ENCODE assay signal across 16 cellular contexts in the genomic region with DNA sequence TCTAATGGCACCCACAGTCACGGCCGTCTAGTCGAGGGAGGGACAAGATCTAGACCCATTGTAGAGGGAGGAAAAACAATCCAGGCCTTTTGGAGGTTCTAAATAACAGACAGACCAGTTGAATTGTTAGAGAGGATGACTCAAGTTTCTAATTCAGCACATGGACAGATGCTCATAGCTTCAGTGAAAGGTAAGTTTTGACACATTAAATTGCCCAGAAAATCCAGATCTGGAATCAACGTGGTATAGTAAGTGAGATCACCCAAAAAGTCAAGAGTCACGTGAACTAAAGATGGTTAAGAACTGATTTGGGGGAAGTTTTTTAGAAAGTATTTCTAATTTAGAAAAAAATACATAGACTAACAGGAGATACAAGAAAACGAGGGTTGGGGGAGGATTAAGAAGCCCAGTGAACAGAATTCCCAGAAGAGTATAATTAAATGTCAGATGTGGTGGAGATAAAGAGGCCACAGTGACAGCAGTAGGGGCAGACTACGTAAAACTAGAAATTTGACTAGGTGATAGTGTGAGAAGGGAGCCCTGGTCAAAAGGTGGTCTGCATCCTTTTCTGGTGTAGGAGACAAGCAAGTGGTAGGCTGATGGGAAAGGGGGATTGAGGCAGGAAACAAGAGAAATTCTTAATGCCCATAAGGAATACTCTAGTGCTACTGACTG. TPM values are rescaled to one million over a fixed set of nuclear protein-coding genes. Genes with fewer than 3 reads are reported as not detected.
A peak's percentile ranks its signal among the peaks of the same experiment; 100 is the strongest.
DNase-seq lines count a peak whose midpoint lies in the region; ATAC-seq lines count a peak whose summit lies in the region.
"Had no signal": no experiment of that assay in that cellular context is flagged by ENCODE, and none has a peak within 500 bp of the region (broad histone marks: within the 10 kb centered on the region; RNA-seq: fewer than 3 reads in every experiment).

No MANE protein-coding gene starts in this region.

- H3K4me1 Mint-ChIP-seq in activated CD4-positive, alpha-beta T cell treated with anti-CD3 and anti-CD28 coated beads, Interleukin-2, amount 10 ng/mL, durations not matched to agents 7 days and 5 days: peaks cover 4% of the 10 kb centered on the region
- peaks cover 13% of the 10 kb centered on the region for H3K4me1 Mint-ChIP-seq in activated CD4-positive, alpha-beta memory T cell treated with anti-CD3 and anti-CD28 coated beads for 36 hours (ENCODE audit: low read depth)
- H3K4me1 Mint-ChIP-seq in effector memory CD8-positive, alpha-beta T cell (ENCODE audit: low read depth in 2 of 2): peaks cover 14 to 16% of the 10 kb centered on the region in 2 donors
- peaks cover 0 to 5% of the 10 kb centered on the region in 2 donors for H3K4me1 Mint-ChIP-seq in stimulated activated naive B cell treated with anti-CD40 and anti-IgM and Interleukin-4, amounts not matched to agents 10 μg/mL and 1 μg/mL and 100 μg/mL, for 72 hours

- H3K27me3 Mint-ChIP-seq in activated CD4-positive, alpha-beta T cell treated with anti-CD3 and anti-CD28 coated beads, Interleukin-2, amount 10 ng/mL, durations not matched to agents 7 days and 5 days: no peaks in the 10 kb centered on the region
- no peaks in the 10 kb centered on the region for H3K27me3 Mint-ChIP-seq in activated CD4-positive, alpha-beta memory T cell treated with anti-CD3 and anti-CD28 coated beads for 36 hours
- no peaks in the 10 kb centered on the region for H3K27me3 Mint-ChIP-seq in effector memory CD8-positive, alpha-beta T cell
- H3K27me3 Mint-ChIP-seq in stimulated activated naive B cell treated with anti-CD40 and anti-IgM and Interleukin-4, amounts not matched to agents 10 μg/mL and 1 μg/mL and 100 μg/mL, for 72 hours: no peaks in the 10 kb centered on the region

- H3K4me3 Mint-ChIP-seq in activated CD4-positive, alpha-beta T cell treated with anti-CD3 and anti-CD28 coated beads, Interleukin-2, amount 10 ng/mL, durations not matched to agents 7 days and 5 days: no peak overlapping the region
- no peak overlapping the region for H3K4me3 Mint-ChIP-seq in activated CD4-positive, alpha-beta memory T cell treated with anti-CD3 and anti-CD28 coated beads for 36 hours
- H3K4me3 Mint-ChIP-seq in effector memory CD8-positive, alpha-beta T cell: no peak overlapping the region
- no peak overlapping the region for H3K4me3 Mint-ChIP-seq in stimulated activated naive B cell treated with anti-CD40 and anti-IgM and Interleukin-4, amounts not matched to agents 10 μg/mL and 1 μg/mL and 100 μg/mL, for 72 hours

- peaks cover 44% of the 10 kb centered on the region for H3K36me3 Mint-ChIP-seq in activated CD4-positive, alpha-beta T cell treated with anti-CD3 and anti-CD28 coated beads, Interleukin-2, amount 10 ng/mL, durations not matched to agents 7 days and 5 days (ENCODE audit: low read depth)
- peaks cover 31% of the 10 kb centered on the region for H3K36me3 Mint-ChIP-seq in activated CD4-positive, alpha-beta memory T cell treated with anti-CD3 and anti-CD28 coated beads for 36 hours
- peaks cover 74% of the 10 kb centered on the region for H3K36me3 Mint-ChIP-seq in effector memory CD8-positive, alpha-beta T cell (ENCODE audit: insufficient read depth)
- H3K36me3 Mint-ChIP-seq in stimulated activated naive B cell treated with anti-CD40 and anti-IgM and Interleukin-4, amounts not matched to agents 10 μg/mL and 1 μg/mL and 100 μg/mL, for 72 hours: peaks cover 24 to 26% of the 10 kb centered on the region in 2 donors

- CTCF ChIA-PET in activated CD4-positive, alpha-beta T cell treated with anti-CD3 and anti-CD28 coated beads, Interleukin-2, amount 10 ng/mL, durations not matched to agents 7 days and 5 days (lab: Charles Lee): interaction anchor here (0.8 to 1.5 kb wide), 4 partner anchors 15 to 180 kb away, joined by 3 to 4 read pairs (median 3); no protein-coding TSS in a partner anchor
- CTCF ChIA-PET in activated CD4-positive, alpha-beta memory T cell treated with anti-CD3 and anti-CD28 coated beads for 36 hours (lab: Charles Lee): interaction anchor here (1.1 to 2.3 kb wide), 2 partner anchors 14 to 152 kb away, joined by 5 to 6 read pairs; no protein-coding TSS in a partner anchor

- intact Hi-C loops in activated CD4-positive, alpha-beta memory T cell treated with anti-CD3 and anti-CD28 coated beads for 36 hours (cut with micrococcal nuclease): no loop called here

- ATAC-seq in effector memory CD8-positive, alpha-beta T cell (replicated peaks): no peak
- no peak for ATAC-seq in stimulated activated naive B cell treated with anti-CD40 and anti-IgM and Interleukin-4, amounts not matched to agents 10 μg/mL and 1 μg/mL and 100 μg/mL, for 72 hours (replicated peaks)
- ATAC-seq in GM18519 (IDR thresholded peaks at IDR 0.05; ENCODE audit: low FRiP score, unreplicated experiment) (no peak), GM19324 (IDR thresholded peaks at IDR 0.05; ENCODE audit: low FRiP score, unreplicated experiment) (no peak)

- H3K27ac Mint-ChIP-seq in activated CD4-positive, alpha-beta T cell treated with anti-CD3 and anti-CD28 coated beads, Interleukin-2, amount 10 ng/mL, durations not matched to agents 7 days and 5 days: peak overlapping the region; percentile 38
- H3K27ac Mint-ChIP-seq in activated CD4-positive, alpha-beta memory T cell treated with anti-CD3 and anti-CD28 coated beads for 36 hours: peak overlapping the region; percentile 70
- H3K27ac Mint-ChIP-seq in effector memory CD8-positive, alpha-beta T cell: peak overlapping the region; percentile 57 to 67
- H3K27ac Mint-ChIP-seq in stimulated activated naive B cell treated with anti-CD40 and anti-IgM and Interleukin-4, amounts not matched to agents 10 μg/mL and 1 μg/mL and 100 μg/mL, for 72 hours: peak overlapping the region; percentile 57

- POLR2A ChIA-PET in activated CD4-positive, alpha-beta T cell treated with anti-CD3 and anti-CD28 coated beads, Interleukin-2, amount 10 ng/mL, durations not matched to agents 7 days and 5 days (lab: Charles Lee): no interaction called here
- POLR2A ChIA-PET in activated CD4-positive, alpha-beta memory T cell treated with anti-CD3 and anti-CD28 coated beads for 36 hours (lab: Charles Lee): no interaction called here

- no peak for DNase-seq in activated CD4-positive, alpha-beta T cell treated with anti-CD3 and anti-CD28 coated beads, Interleukin-2, amount 10 ng/mL, durations not matched to agents 7 days and 5 days
- DNase-seq in activated CD4-positive, alpha-beta T cell treated with anti-CD3 and anti-CD28 coated beads, Interleukin-2, amount 50 U/mL, for 4 hours: no peak
- DNase-seq in activated CD4-positive, alpha-beta memory T cell treated with anti-CD3 and anti-CD28 coated beads for 36 hours: no peak
- DNase-seq in effector memory CD8-positive, alpha-beta T cell: no peak
- no peak for DNase-seq in stimulated activated naive B cell treated with anti-CD40 and anti-IgM and Interleukin-4, amounts not matched to agents 10 μg/mL and 1 μg/mL and 100 μg/mL, for 72 hours
- DNase-seq in C1 segment of cervical spinal cord (lab: John Stamatoyannopoulos, UW): no peak
- DNase-seq: DMS79 treated with DMSO at 0.1 percent for 48 hours; IMR-90; kidney glomerular epithelial cell; MG63; NCI-H2227 treated with DMSO at 0.1 percent for 48 hours; PC-9; stimulated activated CD4-positive, alpha-beta T cell treated with anti-CD3 and anti-CD28 coated beads, Interleukin-2, amount 100 ng/mL, for 24 hours; T1000 had no signal

- H3K9me3 Mint-ChIP-seq in activated CD4-positive, alpha-beta T cell treated with anti-CD3 and anti-CD28 coated beads, Interleukin-2, amount 10 ng/mL, durations not matched to agents 7 days and 5 days: no peaks in the 10 kb centered on the region
- no peaks in the 10 kb centered on the region for H3K9me3 Mint-ChIP-seq in activated CD4-positive, alpha-beta memory T cell treated with anti-CD3 and anti-CD28 coated beads for 36 hours
- no peaks in the 10 kb centered on the region for H3K9me3 Mint-ChIP-seq in effector memory CD8-positive, alpha-beta T cell
- no peaks in the 10 kb centered on the region for H3K9me3 Mint-ChIP-seq in stimulated activated naive B cell treated with anti-CD40 and anti-IgM and Interleukin-4, amounts not matched to agents 10 μg/mL and 1 μg/mL and 100 μg/mL, for 72 hours

RNA-seq across cellular contexts. Expression of a gene that starts 47.1 kb away (rescaled TPM):
- total RNA-seq in activated CD4-positive, alpha-beta T cell treated with anti-CD3 and anti-CD28 coated beads, Interleukin-2, amount 10 ng/mL, durations not matched to agents 7 days and 5 days: 10 to 100 TPM; 25.0 to 27.0 TPM
- total RNA-seq in activated CD4-positive, alpha-beta memory T cell treated with anti-CD3 and anti-CD28 coated beads for 36 hours: 10 to 100 TPM; 23.6 to 28.1 TPM
